1 cellular context compared by ENCODE assay signal in the genomic region with DNA sequence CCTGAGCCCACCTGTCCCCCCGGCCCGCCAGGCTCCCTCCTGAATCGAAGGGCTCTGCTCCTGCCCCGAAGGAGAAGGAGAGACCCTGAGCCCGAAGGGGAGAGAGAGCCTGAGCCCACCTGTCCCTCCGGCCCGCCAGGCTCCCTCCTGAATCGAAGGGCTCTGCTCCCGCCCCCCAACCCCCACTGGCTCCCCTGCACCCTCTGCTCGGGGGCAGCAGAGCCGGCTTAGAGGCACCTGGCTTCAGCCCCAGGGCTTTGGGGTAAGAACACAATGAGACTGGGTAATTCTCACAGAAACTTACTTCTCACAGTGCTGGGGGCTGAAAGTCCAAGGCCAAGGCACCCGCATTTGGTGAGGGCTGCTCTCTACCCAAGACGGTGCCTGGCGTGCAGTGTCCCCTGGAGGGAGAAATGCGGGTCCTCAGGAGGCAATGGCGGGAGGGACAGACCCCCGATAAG.
TF ChIP-seq lines count a peak whose summit lies in the region.

No MANE protein-coding gene starts in this region.

TF ChIP-seq in HepG2, 621 proteins besides CTCF, POLR2A, EP300 and RAD21:
- TF ChIP-seq NRL (CRISPR knock-in tag; IDR thresholded peaks at IDR 0.05; ENCODE audit: borderline replicate concordance), result no peak
- no peak for TF ChIP-seq ATM (IDR thresholded peaks at IDR 0.05; ENCODE audit: borderline replicate concordance)
- no peak for TF ChIP-seq ZNF256 (CRISPR knock-in tag; conservative IDR thresholded peaks at IDR 0.05)
- TF ChIP-seq, protein P1, sequence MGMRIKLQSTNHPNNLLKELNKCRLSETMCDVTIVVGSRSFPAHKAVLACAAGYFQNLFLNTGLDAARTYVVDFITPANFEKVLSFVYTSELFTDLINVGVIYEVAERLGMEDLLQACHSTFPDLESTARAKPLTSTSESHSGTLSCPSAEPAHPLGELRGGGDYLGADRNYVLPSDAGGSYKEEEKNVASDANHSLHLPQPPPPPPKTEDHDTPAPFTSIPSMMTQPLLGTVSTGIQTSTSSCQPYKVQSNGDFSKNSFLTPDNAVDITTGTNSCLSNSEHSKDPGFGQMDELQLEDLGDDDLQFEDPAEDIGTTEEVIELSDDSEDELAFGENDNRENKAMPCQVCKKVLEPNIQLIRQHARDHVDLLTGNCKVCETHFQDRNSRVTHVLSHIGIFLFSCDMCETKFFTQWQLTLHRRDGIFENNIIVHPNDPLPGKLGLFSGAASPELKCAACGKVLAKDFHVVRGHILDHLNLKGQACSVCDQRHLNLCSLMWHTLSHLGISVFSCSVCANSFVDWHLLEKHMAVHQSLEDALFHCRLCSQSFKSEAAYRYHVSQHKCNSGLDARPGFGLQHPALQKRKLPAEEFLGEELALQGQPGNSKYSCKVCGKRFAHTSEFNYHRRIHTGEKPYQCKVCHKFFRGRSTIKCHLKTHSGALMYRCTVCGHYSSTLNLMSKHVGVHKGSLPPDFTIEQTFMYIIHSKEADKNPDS (CRISPR knock-in tag; IDR thresholded peaks at IDR 0.05), result no peak
- TF ChIP-seq ZNF740 (CRISPR knock-in tag; IDR thresholded peaks at IDR 0.05), result no peak
- no peak for TF ChIP-seq ZNF879 (CRISPR knock-in tag; IDR thresholded peaks at IDR 0.05)
- no peak for TF ChIP-seq KDM5A (IDR thresholded peaks at IDR 0.05; ENCODE audit: borderline replicate concordance, low read length)
- TF ChIP-seq KAT8 (CRISPR knock-in tag; IDR thresholded peaks at IDR 0.05), result no peak
